ENCODE assay signal across 8 cellular contexts in the genomic region with DNA sequence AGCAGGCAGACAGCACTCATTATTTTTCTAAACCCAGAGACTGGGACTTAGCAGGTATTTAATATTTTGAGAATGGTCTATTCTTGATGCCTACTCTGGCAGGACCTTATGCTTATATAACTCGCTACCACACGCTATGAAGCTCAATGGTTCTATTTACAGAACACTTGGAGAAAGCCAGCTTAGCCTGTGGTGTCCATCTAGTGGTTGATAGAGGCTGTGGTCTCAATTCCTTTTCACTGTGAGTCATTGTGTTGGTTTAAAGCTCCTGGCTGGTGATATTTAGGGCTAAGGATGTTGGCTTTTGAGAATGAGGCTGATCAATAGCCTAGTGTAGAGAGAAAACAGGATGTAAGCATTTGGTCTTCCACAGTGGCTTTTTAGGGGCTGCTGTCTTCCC.
DNase-seq lines count a peak whose midpoint lies in the region; ATAC-seq and TF ChIP-seq lines count a peak whose summit lies in the region.
"Had no signal": no experiment of that assay in that cellular context is flagged by ENCODE, and none has a peak within 500 bp of the region (broad histone marks: within the 10 kb centered on the region; RNA-seq: fewer than 3 reads in every experiment).

No MANE protein-coding gene starts in this region.

- DNase-seq in HPDE6-E6E7 (ENCODE audit: extremely low spot score) (peak; percentile 60), OCI-M1 (lab: John Stamatoyannopoulos, UW) (peak; percentile 86), fibroblast of gingiva (ENCODE audit: low read depth) (peak; percentile 73), osteoblast (ENCODE audit: insufficient read length, low spot score, missing footprints) (peak; percentile 25), activated gamma-delta T cell (lab: John Stamatoyannopoulos, UW) (no peak)

- ATAC-seq in GM19351 (IDR thresholded peaks at IDR 0.05; ENCODE audit: unreplicated experiment) (no peak), GM21515 (IDR thresholded peaks at IDR 0.05; ENCODE audit: unreplicated experiment) (no peak)

- peaks cover 12% of the 10 kb centered on the region for H3K36me3 ChIP-seq in osteoblast (ENCODE audit: insufficient read depth, low read length)

- H3K4me2 ChIP-seq in osteoblast (ENCODE audit: insufficient read depth, low read length), result peak overlapping the region; percentile 68

- peak overlapping the region; percentile 94 for H3K27ac ChIP-seq in osteoblast (ENCODE audit: low read depth, low read length)

- H2AFZ ChIP-seq in osteoblast (ENCODE audit: low read length), result no peak overlapping the region

- H3K9me3 ChIP-seq in osteoblast (ENCODE audit: low read depth, low read length), result no peaks in the 10 kb centered on the region

- no peaks in the 10 kb centered on the region for H3K27me3 ChIP-seq in osteoblast (ENCODE audit: insufficient read depth, low read length)

- peak; percentile 74 for TF ChIP-seq CTCF in osteoblast (IDR thresholded peaks at IDR 0.05; ENCODE audit: extremely low read depth, low read depth, low read length)

- peaks cover 3% of the 10 kb centered on the region for H4K20me1 ChIP-seq in osteoblast (ENCODE audit: insufficient read depth, low read length)

- peaks cover 57% of the 10 kb centered on the region for H3K79me2 ChIP-seq in osteoblast (ENCODE audit: insufficient read depth, low read length)

- H3K4me3 ChIP-seq in osteoblast (ENCODE audit: insufficient read depth, low read length), result peak overlapping the region; percentile 30
- H3K4me3 ChIP-seq: skin epidermis had no signal

- H3K4me1 ChIP-seq in osteoblast (ENCODE audit: insufficient read depth, low read length), result peaks cover 32% of the 10 kb centered on the region
